In genomic region chr2:11990576-11990975, GRCh38 we compare ENCODE assay signal across 21 cellular contexts.
"Had no signal": no experiment of that assay in that cellular context is flagged by ENCODE, and none has a peak within 500 bp of the region (broad histone marks: within the 10 kb centered on the region; RNA-seq: fewer than 3 reads in every experiment).

No MANE protein-coding gene starts in this region.

- H3K36me3 ChIP-seq: heart left ventricle, right lobe of liver, suprapubic skin, thyroid gland, uterus had no signal

- FAIRE-seq: endothelial cell of umbilical vein had no signal

- H3K27me3 ChIP-seq: heart left ventricle, right lobe of liver, suprapubic skin, thyroid gland, uterus had no signal

- H3K9me3 ChIP-seq: psoas muscle, right lobe of liver, suprapubic skin, thyroid gland, uterus had no signal

- H3K4me1 ChIP-seq: psoas muscle, right lobe of liver, suprapubic skin, thyroid gland, uterus had no signal

- ATAC-seq: left lobe of liver; naive thymus-derived CD4-positive, alpha-beta T cell; psoas muscle had no signal

- DNase-seq: effector CD4-positive, alpha-beta T cell; endodermal cell; erythroblast; foreskin melanocyte; heart left ventricle; hippocampal formation; islet precursor cell; mammary epithelial cell; naive thymus-derived CD4-positive, alpha-beta T cell; nephron progenitor cell; psoas muscle; retina; right lobe of liver; stimulated activated CD4-positive, alpha-beta T cell treated with anti-CD3 and anti-CD28 coated beads, Interleukin-2, amount 100 ng/mL, for 24 hours; stimulated activated naive CD4-positive, alpha-beta T cell treated with Interleukin-2 at 50 U/mL for 16 hours; thyroid gland; uterus had no signal

- H3K27ac ChIP-seq: coronary artery, heart left ventricle, psoas muscle, right lobe of liver, suprapubic skin, thyroid gland, uterus had no signal

- H3K4me3 ChIP-seq: coronary artery, heart left ventricle, psoas muscle, right lobe of liver, suprapubic skin, thyroid gland, uterus had no signal
